In the genomic region with DNA sequence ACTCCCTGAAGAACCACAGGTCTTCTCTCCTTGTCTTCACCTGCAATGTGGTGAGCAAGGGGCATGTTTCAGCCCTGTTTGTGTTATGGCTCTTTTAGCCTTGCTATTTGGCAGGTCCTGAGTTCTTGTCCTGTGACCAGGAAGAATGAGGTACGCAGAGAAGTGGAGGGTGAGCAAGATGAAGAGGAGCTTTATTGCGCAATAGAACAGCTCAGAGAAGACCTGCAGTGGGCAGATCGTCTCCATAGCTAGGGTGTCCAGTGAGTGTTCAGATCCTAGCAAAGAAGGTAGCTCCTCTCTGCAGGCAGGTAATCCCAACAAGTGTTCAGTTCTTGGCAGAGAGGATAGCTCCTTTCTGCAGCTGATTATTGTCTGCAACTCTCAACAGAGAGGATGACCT, we compare ENCODE assay signal across 2 cellular contexts.
TF ChIP-seq lines count a peak whose summit lies in the region.

No MANE protein-coding gene starts in this region.

TF ChIP-seq in HepG2, 621 proteins besides CTCF, POLR2A, EP300 and RAD21 (continued from another document):
- TF ChIP-seq, protein P1, sequence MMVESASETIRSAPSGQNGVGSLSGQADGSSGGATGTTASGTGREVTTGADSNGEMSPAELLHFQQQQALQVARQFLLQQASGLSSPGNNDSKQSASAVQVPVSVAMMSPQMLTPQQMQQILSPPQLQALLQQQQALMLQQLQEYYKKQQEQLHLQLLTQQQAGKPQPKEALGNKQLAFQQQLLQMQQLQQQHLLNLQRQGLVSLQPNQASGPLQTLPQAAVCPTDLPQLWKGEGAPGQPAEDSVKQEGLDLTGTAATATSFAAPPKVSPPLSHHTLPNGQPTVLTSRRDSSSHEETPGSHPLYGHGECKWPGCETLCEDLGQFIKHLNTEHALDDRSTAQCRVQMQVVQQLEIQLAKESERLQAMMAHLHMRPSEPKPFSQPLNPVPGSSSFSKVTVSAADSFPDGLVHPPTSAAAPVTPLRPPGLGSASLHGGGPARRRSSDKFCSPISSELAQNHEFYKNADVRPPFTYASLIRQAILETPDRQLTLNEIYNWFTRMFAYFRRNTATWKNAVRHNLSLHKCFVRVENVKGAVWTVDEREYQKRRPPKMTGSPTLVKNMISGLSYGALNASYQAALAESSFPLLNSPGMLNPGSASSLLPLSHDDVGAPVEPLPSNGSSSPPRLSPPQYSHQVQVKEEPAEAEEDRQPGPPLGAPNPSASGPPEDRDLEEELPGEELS (CRISPR knock-in tag; IDR thresholded peaks at IDR 0.05) = no peak
- TF ChIP-seq ZNF180 (CRISPR knock-in tag; IDR thresholded peaks at IDR 0.05; ENCODE audit: borderline replicate concordance, low read depth) (no peak), ELF4 (CRISPR knock-in tag; IDR thresholded peaks at IDR 0.05; ENCODE audit: borderline replicate concordance) (no peak), CBX5 (CRISPR knock-in tag; IDR thresholded peaks at IDR 0.05; ENCODE audit: borderline replicate concordance) (no peak), NFATC3 (CRISPR knock-in tag; IDR thresholded peaks at IDR 0.05) (no peak), CEBPB (IDR thresholded peaks at IDR 0.05; ENCODE audit: borderline replicate concordance, low read depth, low read length) (peak; percentile 54; the same call in 1 of the 2 replicates), ZNF256 (CRISPR knock-in tag; conservative IDR thresholded peaks at IDR 0.05) (no peak)
TF ChIP-seq in HepG2: peak in this region for 1.

TF ChIP-seq in K562, 482 proteins besides CTCF, POLR2A, EP300 and RAD21 (continued from another document):
- TF ChIP-seq CBX3 (IDR thresholded peaks at IDR 0.05; ENCODE audit: borderline replicate concordance in 1 of 2, low read length in 2 of 2) = no peak
- peak; percentile 52 for TF ChIP-seq CEBPB (tag; IDR thresholded peaks at IDR 0.05)
TF ChIP-seq in K562: peak in this region for 2.
